ENCODE assay signal across 2 cellular contexts in genomic region chr11:97754976-97755375, GRCh38.
TF ChIP-seq lines count a peak whose summit lies in the region.

No MANE protein-coding gene starts in this region.

TF ChIP-seq in GM23338, 12 proteins besides CTCF, POLR2A, EP300 and RAD21 (continued from another document):
- no peak for TF ChIP-seq CREB1 (CRISPR knock-in tag; IDR thresholded peaks at IDR 0.05; ENCODE audit: low read depth)
- no peak for TF ChIP-seq EZH2 (IDR thresholded peaks at IDR 0.05; ENCODE audit: low read depth, unreplicated experiment)
- no peak for TF ChIP-seq EZH2phosphoT487 (IDR thresholded peaks at IDR 0.05; ENCODE audit: unreplicated experiment)
- TF ChIP-seq ZNF462 (CRISPR knock-in tag; IDR thresholded peaks at IDR 0.05), result no peak
- TF ChIP-seq ZNF114 (CRISPR knock-in tag; IDR thresholded peaks at IDR 0.05), result no peak
- no peak for TF ChIP-seq ETS1 (IDR thresholded peaks at IDR 0.05)
- TF ChIP-seq REST (IDR thresholded peaks at IDR 0.05; ENCODE audit: unreplicated experiment), result no peak
- TF ChIP-seq ZNF331 (CRISPR knock-in tag; IDR thresholded peaks at IDR 0.05; ENCODE audit: low read depth), result no peak
- TF ChIP-seq STAT1 (IDR thresholded peaks at IDR 0.05; ENCODE audit: unreplicated experiment), result no peak
- TF ChIP-seq NANOG (IDR thresholded peaks at IDR 0.05; ENCODE audit: borderline replicate concordance), result no peak

TF ChIP-seq in HepG2, 621 proteins besides CTCF, POLR2A, EP300 and RAD21:
- TF ChIP-seq ZNF574 (CRISPR knock-in tag; IDR thresholded peaks at IDR 0.05), result no peak
- TF ChIP-seq RXRB (CRISPR knock-in tag; IDR thresholded peaks at IDR 0.05; ENCODE audit: borderline replicate concordance), result no peak
- no peak for TF ChIP-seq DMAP1 (CRISPR knock-in tag; IDR thresholded peaks at IDR 0.05)
- TF ChIP-seq PRDM4 (CRISPR knock-in tag; IDR thresholded peaks at IDR 0.05; ENCODE audit: borderline replicate concordance), result no peak
